Comparison of ENCODE assay signal across 7 cellular contexts in the genomic region with DNA sequence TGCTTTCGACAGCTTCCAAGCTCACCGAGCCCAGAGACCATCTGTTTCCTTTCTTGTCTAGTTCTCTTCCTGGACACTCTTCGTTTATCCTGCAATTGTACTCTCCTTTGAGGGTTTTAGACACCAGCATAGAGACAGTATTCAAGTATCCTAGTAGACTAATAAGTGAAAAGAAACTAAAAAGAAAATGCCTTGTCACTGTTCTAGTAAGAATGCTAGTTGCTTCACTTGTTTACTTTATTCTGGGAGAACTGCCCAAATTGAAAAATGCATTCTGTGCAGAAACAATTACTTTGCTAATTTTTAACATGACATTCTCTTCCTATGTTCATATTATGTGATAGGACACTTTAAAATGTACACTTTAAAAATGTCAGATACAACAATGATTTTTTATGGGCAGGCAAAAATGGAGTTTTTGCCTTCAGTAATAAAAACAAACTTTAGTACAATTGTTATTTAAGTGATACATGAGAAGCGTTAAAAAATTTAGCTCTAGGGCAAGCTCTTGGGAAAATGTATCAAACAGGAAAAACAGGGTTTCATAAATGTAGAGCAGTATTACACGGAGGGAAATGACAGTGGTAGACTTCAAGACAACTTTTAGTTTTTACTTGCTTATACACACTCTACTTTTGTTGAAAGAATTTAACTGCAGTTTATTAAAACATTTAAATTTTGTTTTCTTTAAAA. TPM values are rescaled to one million over a fixed set of nuclear protein-coding genes. Genes with fewer than 3 reads are reported as not detected.
A peak's percentile ranks its signal among the peaks of the same experiment; 100 is the strongest.
DNase-seq lines count a peak whose midpoint lies in the region; ATAC-seq lines count a peak whose summit lies in the region.

No MANE protein-coding gene starts in this region.

- no peaks in the 10 kb centered on the region for H3K27me3 Mint-ChIP-seq in activated naive CD8-positive, alpha-beta T cell

- peak; percentile 46 for DNase-seq in GDM1 (lab: John Stamatoyannopoulos, UW)
- no peak for DNase-seq in left cardiac atrium
- DNase-seq in putamen (ENCODE audit: low spot score), result peak; percentile 8
- no peak for DNase-seq in activated effector memory CD4-positive, alpha-beta T cell treated with anti-CD3 and anti-CD28 coated beads, Interleukin-2, amount 50 U/mL, for 16 hours
- DNase-seq in stimulated activated naive CD4-positive, alpha-beta T cell (lab: John Stamatoyannopoulos, UW), result no peak

- peaks cover 42% of the 10 kb centered on the region for H3K4me1 Mint-ChIP-seq in activated naive CD8-positive, alpha-beta T cell (ENCODE audit: low read depth)

- H3K4me3 Mint-ChIP-seq in activated naive CD8-positive, alpha-beta T cell, result peak overlapping the region; percentile 96

- intact Hi-C loops in left cardiac atrium (cut with DNase I), result no loop called here

- peak; percentile 6 for ATAC-seq in HG03378 (IDR thresholded peaks at IDR 0.05; ENCODE audit: unreplicated experiment)
- peak; percentile 1 to 5 for ATAC-seq in left cardiac atrium

- peak overlapping the region; percentile 91 for H3K27ac Mint-ChIP-seq in activated naive CD8-positive, alpha-beta T cell

- H3K9me3 Mint-ChIP-seq in activated naive CD8-positive, alpha-beta T cell (ENCODE audit: low read depth), result no peaks in the 10 kb centered on the region

- peaks cover 9% of the 10 kb centered on the region for H3K36me3 Mint-ChIP-seq in activated naive CD8-positive, alpha-beta T cell

RNA-seq across cellular contexts. Expression of a gene that starts 1.3 kb away (rescaled TPM):
- total RNA-seq in left cardiac atrium, result 10 to 100 TPM; 19.2 to 25.2 TPM

Comparison
In these comparisons a context has a peak if more than half of its experiments do, and no peak if none do; other contexts are left out.
1. DNase-seq: peak in GDM1 (single experiment) and putamen (single experiment); none in left cardiac atrium (single experiment), activated effector memory CD4-positive, alpha-beta T cell treated with anti-CD3 and anti-CD28 coated beads, Interleukin-2, amount 50 U/mL, for 16 hours (single experiment) and stimulated activated naive CD4-positive, alpha-beta T cell (0 of 6).